ENCODE assay signal across 10 cellular contexts in genomic region chr6:33206027-33206863, GRCh38. TPM values are rescaled to one million over a fixed set of nuclear protein-coding genes. Genes with fewer than 3 reads are reported as not detected.
DNase-seq lines count a peak whose midpoint lies in the region; ATAC-seq lines count a peak whose summit lies in the region.
"Had no signal": no experiment of that assay in that cellular context is flagged by ENCODE, and none has a peak within 500 bp of the region (broad histone marks: within the 10 kb centered on the region; RNA-seq: fewer than 3 reads in every experiment).

No MANE protein-coding gene starts in this region.

- peak overlapping the region; percentile 90 for H3K27ac Mint-ChIP-seq in activated naive CD4-positive, alpha-beta T cell treated with anti-CD3 and anti-CD28 coated beads for 36 hours
- peak overlapping the region; percentile 77 for H3K27ac Mint-ChIP-seq in T-helper 17 cell
- H3K27ac Mint-ChIP-seq in stimulated activated naive CD8-positive, alpha-beta T cell treated with anti-CD3 and anti-CD28 coated beads, Interleukin-15, Interleukin-2, amounts not matched to agents 100 ng/mL and 50 ng/mL, for 24 hours = peak overlapping the region; percentile 99

- intact Hi-C loops in activated naive CD4-positive, alpha-beta T cell treated with anti-CD3 and anti-CD28 coated beads for 36 hours (cut with micrococcal nuclease) = loop anchor here (1.0 to 10.0 kb wide), 5 partner anchors 66 to 1011 kb away; partner anchors contain the start of genes GPSM3, KIFC1, PBX2 and PSMB8

- CTCF ChIA-PET in activated naive CD4-positive, alpha-beta T cell treated with anti-CD3 and anti-CD28 coated beads for 36 hours (lab: Charles Lee) = interaction anchor here (1.0 kb wide), 1 partner anchor 9 kb away, joined by 4 read pairs; no protein-coding TSS in a partner anchor

- no peak for DNase-seq in activated naive CD4-positive, alpha-beta T cell treated with anti-CD3 and anti-CD28 coated beads for 36 hours
- DNase-seq in activated naive CD4-positive, alpha-beta T cell (lab: John Stamatoyannopoulos, UW) = no peak
- DNase-seq in T-helper 17 cell (no peak), glomerular visceral epithelial cell (ENCODE audit: extremely low spot score) (peak; percentile 54), NOMO-1 treated with DMSO at 0.1 percent for 48 hours (lab: John Stamatoyannopoulos, UW; ENCODE audit: unreplicated experiment) (no peak), NCI-H187 treated with DMSO at 0.1 percent for 48 hours (lab: John Stamatoyannopoulos, UW) (no peak)
- DNase-seq: effector memory CD4-positive, alpha-beta T cell; NCI-H146 had no signal

- H3K27me3 Mint-ChIP-seq in activated naive CD4-positive, alpha-beta T cell treated with anti-CD3 and anti-CD28 coated beads for 36 hours (ENCODE audit: low read depth) = no peaks in the 10 kb centered on the region
- H3K27me3 Mint-ChIP-seq in T-helper 17 cell = no peaks in the 10 kb centered on the region
- H3K27me3 Mint-ChIP-seq in stimulated activated naive CD8-positive, alpha-beta T cell treated with anti-CD3 and anti-CD28 coated beads, Interleukin-15, Interleukin-2, amounts not matched to agents 100 ng/mL and 50 ng/mL, for 24 hours = no peaks in the 10 kb centered on the region

- no peaks in the 10 kb centered on the region for H3K9me3 ChIP-seq in T-helper 17 cell (ENCODE audit: control insufficient read depth, low read length, poor library complexity, severe bottlenecking)

- no peak for ATAC-seq in T-helper 17 cell
- ATAC-seq in GM18870 (IDR thresholded peaks at IDR 0.05; ENCODE audit: unreplicated experiment) = no peak

- peaks cover 65% of the 10 kb centered on the region for H3K4me1 Mint-ChIP-seq in activated naive CD4-positive, alpha-beta T cell treated with anti-CD3 and anti-CD28 coated beads for 36 hours (ENCODE audit: low read depth)
- peaks cover 55% of the 10 kb centered on the region for H3K4me1 Mint-ChIP-seq in T-helper 17 cell
- H3K4me1 Mint-ChIP-seq in stimulated activated naive CD8-positive, alpha-beta T cell treated with anti-CD3 and anti-CD28 coated beads, Interleukin-15, Interleukin-2, amounts not matched to agents 100 ng/mL and 50 ng/mL, for 24 hours (ENCODE audit: low read depth) = peaks cover 66% of the 10 kb centered on the region

- peaks cover 38% of the 10 kb centered on the region for H3K36me3 Mint-ChIP-seq in activated naive CD4-positive, alpha-beta T cell treated with anti-CD3 and anti-CD28 coated beads for 36 hours (ENCODE audit: low read depth)
- H3K36me3 Mint-ChIP-seq in T-helper 17 cell (ENCODE audit: low read depth) = peaks cover 6% of the 10 kb centered on the region
- H3K36me3 Mint-ChIP-seq in stimulated activated naive CD8-positive, alpha-beta T cell treated with anti-CD3 and anti-CD28 coated beads, Interleukin-15, Interleukin-2, amounts not matched to agents 100 ng/mL and 50 ng/mL, for 24 hours (ENCODE audit: low read depth) = peaks cover 47% of the 10 kb centered on the region

- no peaks in the 10 kb centered on the region for H3K9me3 Mint-ChIP-seq in activated naive CD4-positive, alpha-beta T cell treated with anti-CD3 and anti-CD28 coated beads for 36 hours
- H3K9me3 Mint-ChIP-seq in stimulated activated naive CD8-positive, alpha-beta T cell treated with anti-CD3 and anti-CD28 coated beads, Interleukin-15, Interleukin-2, amounts not matched to agents 100 ng/mL and 50 ng/mL, for 24 hours = no peaks in the 10 kb centered on the region

- H3K4me3 Mint-ChIP-seq in activated naive CD4-positive, alpha-beta T cell treated with anti-CD3 and anti-CD28 coated beads for 36 hours = peak overlapping the region; percentile 85
- H3K4me3 Mint-ChIP-seq in T-helper 17 cell = peak overlapping the region; percentile 93
- H3K4me3 Mint-ChIP-seq in stimulated activated naive CD8-positive, alpha-beta T cell treated with anti-CD3 and anti-CD28 coated beads, Interleukin-15, Interleukin-2, amounts not matched to agents 100 ng/mL and 50 ng/mL, for 24 hours = peak overlapping the region; percentile 94

RNA-seq across cellular contexts. Expression of gene HSD17B8, which starts 1.8 kb away (rescaled TPM):
- 10 to 100 TPM; 31.3 to 33.5 TPM for total RNA-seq in activated naive CD4-positive, alpha-beta T cell treated with anti-CD3 and anti-CD28 coated beads for 36 hours
- 10 to 100 TPM in 1 of 2 donors, 1 to 10 TPM in 1; 7.6 to 11.9 TPM for total RNA-seq in T-helper 17 cell

RNA-seq across cellular contexts. Expression of gene RING1, which starts 2.1 kb away (rescaled TPM):
- 10 to 100 TPM; 17.1 to 18.2 TPM for total RNA-seq in activated naive CD4-positive, alpha-beta T cell treated with anti-CD3 and anti-CD28 coated beads for 36 hours
- total RNA-seq in T-helper 17 cell = 10 to 100 TPM; 27.9 to 28.2 TPM

RNA-seq across cellular contexts. Expression of gene SLC39A7, which starts 5.6 kb away (rescaled TPM):
- 10 to 100 TPM; 35.9 to 39.5 TPM for total RNA-seq in activated naive CD4-positive, alpha-beta T cell treated with anti-CD3 and anti-CD28 coated beads for 36 hours
- 10 to 100 TPM; 22.4 to 25.8 TPM for total RNA-seq in T-helper 17 cell

RNA-seq across cellular contexts. Expression of gene RXRB, which starts 5.8 kb away (rescaled TPM):
- 10 to 100 TPM; 50.4 to 50.6 TPM for total RNA-seq in activated naive CD4-positive, alpha-beta T cell treated with anti-CD3 and anti-CD28 coated beads for 36 hours
- 10 to 100 TPM; 51.0 to 64.4 TPM for total RNA-seq in T-helper 17 cell

RNA-seq across cellular contexts. Expression of gene COL11A2, which starts 14.0 kb away (rescaled TPM):
- 1 to 10 TPM in 1 of 2 experiments, under 1 TPM in 1; 0.88 to 1.4 TPM for total RNA-seq in activated naive CD4-positive, alpha-beta T cell treated with anti-CD3 and anti-CD28 coated beads for 36 hours
- total RNA-seq in T-helper 17 cell = under 1 TPM; 0.52 to 0.89 TPM
